ENCODE assay signal across 23 cellular contexts in the genomic region with DNA sequence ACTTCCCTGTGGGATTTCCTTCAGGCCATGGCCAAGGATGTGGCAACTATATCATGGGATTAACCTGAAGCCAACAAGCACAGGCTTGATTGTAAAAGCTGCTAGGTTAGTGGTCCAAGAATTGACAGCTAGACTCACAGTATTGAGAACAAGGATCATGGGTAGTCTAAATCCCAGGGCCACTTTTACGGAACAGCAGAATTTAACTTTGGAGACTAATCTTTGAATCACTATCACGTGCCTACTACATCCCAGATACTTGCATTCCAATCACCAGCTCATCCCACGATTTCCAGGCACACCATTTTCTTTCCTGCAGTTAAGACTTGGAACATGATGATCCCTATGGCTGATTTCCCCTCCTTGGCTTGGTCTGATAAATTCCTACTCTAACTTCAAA.
A peak's percentile ranks its signal among the peaks of the same experiment; 100 is the strongest.
DNase-seq lines count a peak whose midpoint lies in the region; ATAC-seq, FAIRE-seq and TF ChIP-seq lines count a peak whose summit lies in the region.
"Had no signal": no experiment of that assay in that cellular context is flagged by ENCODE, and none has a peak within 500 bp of the region (broad histone marks: within the 10 kb centered on the region; RNA-seq: fewer than 3 reads in every experiment).

No MANE protein-coding gene starts in this region.

- H3K4me3 ChIP-seq in ACC112 (ENCODE audit: low read depth, low read length) (no peak overlapping the region), GM23248 (no peak overlapping the region), astrocyte (ENCODE audit: insufficient read depth, low read depth, low read length) (no peak overlapping the region), vagina (no peak overlapping the region)
- H3K4me3 ChIP-seq: neural progenitor cell, testis had no signal

- peak overlapping the region; percentile 60 for H3K27ac Mint-ChIP-seq in astrocyte (ENCODE audit: unreplicated experiment)
- H3K27ac Mint-ChIP-seq in effector memory CD8-positive, alpha-beta T cell = no peak overlapping the region
- H3K27ac Mint-ChIP-seq: activated naive CD4-positive, alpha-beta T cell treated with anti-CD3 and anti-CD28 coated beads for 36 hours; activated T-cell treated with anti-CD3 and anti-CD28 coated beads, Interleukin-2, amount 50 U/mL, for 24 hours; neural progenitor cell had no signal

- peaks cover 8% of the 10 kb centered on the region for H3K4me1 Mint-ChIP-seq in astrocyte (ENCODE audit: low read depth, unreplicated experiment)
- no peaks in the 10 kb centered on the region for H3K4me1 Mint-ChIP-seq in effector memory CD8-positive, alpha-beta T cell (ENCODE audit: low read depth in 2 of 2)
- H3K4me1 Mint-ChIP-seq: neural progenitor cell had no signal

- DNase-seq in GM23248 = peak; percentile 54
- DNase-seq in astrocyte (ENCODE audit: low read depth) = peak; percentile 50
- peak; percentile 53 to 89 for DNase-seq in foreskin keratinocyte
- no peak for DNase-seq in vagina (ENCODE audit: extremely low spot score in 2 of 2)
- no peak for DNase-seq in effector memory CD8-positive, alpha-beta T cell
- DNase-seq in activated CD8-positive, alpha-beta memory T cell treated with anti-CD3 and anti-CD28 coated beads for 24 hours = no peak
- DNase-seq: ACHN; activated naive CD4-positive, alpha-beta T cell treated with anti-CD3 and anti-CD28 coated beads for 36 hours; activated T-cell treated with anti-CD3 and anti-CD28 coated beads, Interleukin-2, amount 50 U/mL, for 24 hours; CD4-positive, alpha-beta memory T cell; cortex of kidney; hypothalamus; kidney glomerular epithelial cell; midbrain; NCI-H1930; NK-92 treated with Interleukin-12 subunit alpha and Interleukin-12 subunit beta, amount 100 ng/mL, for 24 hours; stimulated activated CD4-positive, alpha-beta T cell treated with anti-CD3 and anti-CD28 coated beads, Interleukin-12 subunit alpha, Interleukin-12 subunit beta, amount 100 ng/mL, for 4 hours; testis had no signal

- no peak for TF ChIP-seq CTCF in astrocyte (IDR thresholded peaks at IDR 0.05; ENCODE audit: insufficient read depth, low read depth, low read length)
- TF ChIP-seq CTCF in foreskin keratinocyte (conservative IDR thresholded peaks at IDR 0.05) = no peak
- TF ChIP-seq CTCF in vagina (IDR thresholded peaks at IDR 0.05) = no peak

- in situ Hi-C loops in GM23248 (cut with MboI) = no loop called here

- no peak overlapping the region for H3K4me2 ChIP-seq in GM23248 (ENCODE audit: unreplicated experiment)
- no peak overlapping the region for H3K4me2 ChIP-seq in astrocyte (ENCODE audit: low read length)
- H3K4me2 ChIP-seq: neural progenitor cell had no signal

- WGBS in GM23248 (ENCODE audit: low coverage in 1 of 2, low lambda C conversion rate in 2 of 2, missing lambda C conversion rate in 2 of 2), 2 experiments = 36 to 38% methylated on average over 3 of the region's 3 CpGs

- peaks cover 30% of the 10 kb centered on the region for H3K4me1 ChIP-seq in ACC112 (ENCODE audit: control insufficient read depth, insufficient read depth, low read length, unreplicated experiment)
- H3K4me1 ChIP-seq in GM23248 (ENCODE audit: insufficient read depth) = peaks cover 19% of the 10 kb centered on the region
- peaks cover 10% of the 10 kb centered on the region for H3K4me1 ChIP-seq in astrocyte (ENCODE audit: insufficient read depth, low read length)
- H3K4me1 ChIP-seq in foreskin keratinocyte = peaks cover 8% of the 10 kb centered on the region
- H3K4me1 ChIP-seq in vagina = no peaks in the 10 kb centered on the region
- H3K4me1 ChIP-seq: neural progenitor cell, testis had no signal

- H3K79me2 ChIP-seq in ACC112 (ENCODE audit: control insufficient read depth, insufficient read depth, low read length, unreplicated experiment) (no peaks in the 10 kb centered on the region), GM23248 (ENCODE audit: insufficient read depth) (no peaks in the 10 kb centered on the region), astrocyte (ENCODE audit: insufficient read depth, low read length) (no peaks in the 10 kb centered on the region)

- H3K9me3 ChIP-seq in GM23248 (ENCODE audit: low read depth) = no peaks in the 10 kb centered on the region
- no peaks in the 10 kb centered on the region for H3K9me3 ChIP-seq in astrocyte (ENCODE audit: insufficient read depth, low read depth, low read length)
- no peaks in the 10 kb centered on the region for H3K9me3 ChIP-seq in vagina
- H3K9me3 ChIP-seq: testis had no signal

- H2AFZ ChIP-seq in ACC112 (ENCODE audit: low read length, unreplicated experiment) (peak overlapping the region; percentile 47), GM23248 (no peak overlapping the region), astrocyte (ENCODE audit: low read depth, low read length) (no peak overlapping the region)
- H2AFZ ChIP-seq: neural progenitor cell had no signal

- intact Hi-C loops in vagina (cut with DNase I) = no loop called here

- no peak for TF ChIP-seq POLR2A in vagina (IDR thresholded peaks at IDR 0.05)

- H3K4me3 Mint-ChIP-seq in astrocyte (ENCODE audit: unreplicated experiment) = no peak overlapping the region
- no peak overlapping the region for H3K4me3 Mint-ChIP-seq in effector memory CD8-positive, alpha-beta T cell
- H3K4me3 Mint-ChIP-seq: activated naive CD4-positive, alpha-beta T cell treated with anti-CD3 and anti-CD28 coated beads for 36 hours; activated T-cell treated with anti-CD3 and anti-CD28 coated beads, Interleukin-2, amount 50 U/mL, for 24 hours; CD4-positive, alpha-beta memory T cell; neural progenitor cell had no signal

- no peaks in the 10 kb centered on the region for H3K9me3 Mint-ChIP-seq in astrocyte (ENCODE audit: unreplicated experiment)
- no peaks in the 10 kb centered on the region for H3K9me3 Mint-ChIP-seq in effector memory CD8-positive, alpha-beta T cell
- H3K9me3 Mint-ChIP-seq: activated naive CD4-positive, alpha-beta T cell treated with anti-CD3 and anti-CD28 coated beads for 36 hours; activated T-cell treated with anti-CD3 and anti-CD28 coated beads, Interleukin-2, amount 50 U/mL, for 24 hours; CD4-positive, alpha-beta memory T cell; neural progenitor cell had no signal

- H3K27me3 ChIP-seq in ACC112 (ENCODE audit: insufficient read depth, low read length) = no peaks in the 10 kb centered on the region
- H3K27me3 ChIP-seq in GM23248 (replicated peaks; ENCODE audit: insufficient read depth) = no peaks in the 10 kb centered on the region
- H3K27me3 ChIP-seq in astrocyte (ENCODE audit: insufficient read depth, low read length) = no peaks in the 10 kb centered on the region
- no peaks in the 10 kb centered on the region for H3K27me3 ChIP-seq in foreskin keratinocyte
- H3K27me3 ChIP-seq in vagina = no peaks in the 10 kb centered on the region
- H3K27me3 ChIP-seq: neural progenitor cell, testis had no signal

- no peaks in the 10 kb centered on the region for H3K36me3 Mint-ChIP-seq in astrocyte (ENCODE audit: low read depth, unreplicated experiment)
- H3K36me3 Mint-ChIP-seq in effector memory CD8-positive, alpha-beta T cell (ENCODE audit: insufficient read depth) = no peaks in the 10 kb centered on the region
- H3K36me3 Mint-ChIP-seq: CD4-positive, alpha-beta memory T cell; neural progenitor cell had no signal

- no peak for FAIRE-seq in astrocyte (lab: Jason Lieb, UNC)

- H3K9ac ChIP-seq in GM23248 = no peak overlapping the region
- H3K9ac ChIP-seq in astrocyte (ENCODE audit: low read length) = no peak overlapping the region
- H3K9ac ChIP-seq: neural progenitor cell had no signal

- H3K27me3 Mint-ChIP-seq in astrocyte (ENCODE audit: low read depth, unreplicated experiment) = no peaks in the 10 kb centered on the region
- no peaks in the 10 kb centered on the region for H3K27me3 Mint-ChIP-seq in effector memory CD8-positive, alpha-beta T cell
- H3K27me3 Mint-ChIP-seq: activated T-cell treated with anti-CD3 and anti-CD28 coated beads, Interleukin-2, amount 50 U/mL, for 24 hours had no signal

- H3K36me3 ChIP-seq in ACC112 (ENCODE audit: insufficient read depth, low read length) = no peaks in the 10 kb centered on the region
- no peaks in the 10 kb centered on the region for H3K36me3 ChIP-seq in GM23248 (ENCODE audit: low read depth)
- H3K36me3 ChIP-seq in astrocyte (ENCODE audit: insufficient read depth, low read length) = no peaks in the 10 kb centered on the region
- H3K36me3 ChIP-seq in vagina = no peaks in the 10 kb centered on the region
- H3K36me3 ChIP-seq: neural progenitor cell had no signal

- no peaks in the 10 kb centered on the region for H4K20me1 ChIP-seq in GM23248 (ENCODE audit: insufficient read depth)
- no peaks in the 10 kb centered on the region for H4K20me1 ChIP-seq in astrocyte (ENCODE audit: insufficient read depth, low read length)

- peak; percentile 92 for ATAC-seq in foreskin keratinocyte
- no peak for ATAC-seq in effector memory CD8-positive, alpha-beta T cell (replicated peaks)
- ATAC-seq in GM18867 (IDR thresholded peaks at IDR 0.05; ENCODE audit: unreplicated experiment) = no peak
- ATAC-seq: esophagus mucosa had no signal

- H3K27ac ChIP-seq in ACC112 (ENCODE audit: low read depth, low read length) (peak overlapping the region; percentile 65), GM23248 (no peak overlapping the region), astrocyte (ENCODE audit: low read depth, low read length) (no peak overlapping the region), foreskin keratinocyte (peak overlapping the region; percentile 20), vagina (no peak overlapping the region)
- H3K27ac ChIP-seq: HL-60, neural progenitor cell, testis had no signal

- peaks cover 14% of the 10 kb centered on the region; the same call in 1 of the 2 replicates for H3F3A ChIP-seq in GM23248 (ENCODE audit: insufficient read depth)

- H3K9me2 ChIP-seq in GM23248 (ENCODE audit: insufficient read depth) = no peaks in the 10 kb centered on the region

Comparison
In these comparisons a context has a peak if more than half of its experiments do, and no peak if none do; other contexts are left out.
1. H3K27ac ChIP-seq: peak in ACC112 (single experiment) and foreskin keratinocyte (single experiment); none in GM23248 (single experiment), astrocyte (single experiment) and vagina (single experiment).
2. DNase-seq: peak in GM23248 (single experiment), astrocyte (single experiment) and foreskin keratinocyte (2 of 2); none in vagina (0 of 2), effector memory CD8-positive, alpha-beta T cell (0 of 3) and activated CD8-positive, alpha-beta memory T cell treated with anti-CD3 and anti-CD28 coated beads for 24 hours (single experiment).